ENCODE assay signal across 8 cellular contexts in genomic region chr15:67520976-67521769, GRCh38. TPM values are rescaled to one million over a fixed set of nuclear protein-coding genes. Genes with fewer than 3 reads are reported as not detected.
DNase-seq lines count a peak whose midpoint lies in the region; ATAC-seq and TF ChIP-seq lines count a peak whose summit lies in the region.

Gene C15orf61, plus strand, starts transcription at chr15:67521131. Its CDS starts 118 bp downstream, at chr15:67521249.

- TF ChIP-seq CTCF in esophagus muscularis mucosa (IDR thresholded peaks at IDR 0.05), result no peak

- H3K27me3 ChIP-seq in HUES48 (ENCODE audit: control insufficient read depth, insufficient read depth, low read length) (peaks cover 10% of the 10 kb centered on the region; the same call in 1 of the 2 replicates), esophagus muscularis mucosa (no peaks in the 10 kb centered on the region)

- ATAC-seq in GM21447 (IDR thresholded peaks at IDR 0.05; ENCODE audit: unreplicated experiment), result peak; percentile 68
- peak; percentile 85 to 86 for ATAC-seq in activated T-cell treated with anti-CD3 and anti-CD28 coated beads, Interleukin-2, amount 50 U/mL, for 4 hours

- peaks cover 25% of the 10 kb centered on the region for H3K4me1 ChIP-seq in HUES48 (ENCODE audit: control insufficient read depth, insufficient read depth, low read length)
- H3K4me1 ChIP-seq in esophagus muscularis mucosa, result peaks cover 21 to 43% (median 32%) of the 10 kb centered on the region in 4 donors

- no peaks in the 10 kb centered on the region for H3K36me3 ChIP-seq in HUES48 (ENCODE audit: control insufficient read depth, insufficient read depth, low read length)
- peaks cover 0 to 13% (median 0%) of the 10 kb centered on the region in 4 donors for H3K36me3 ChIP-seq in esophagus muscularis mucosa

- H3K27me3 Mint-ChIP-seq in activated T-cell treated with anti-CD3 and anti-CD28 coated beads, Interleukin-2, amount 50 U/mL, for 4 hours (ENCODE audit: low read depth), result no peaks in the 10 kb centered on the region

- peaks cover 29% of the 10 kb centered on the region for H3K4me1 Mint-ChIP-seq in activated T-cell treated with anti-CD3 and anti-CD28 coated beads, Interleukin-2, amount 50 U/mL, for 4 hours (ENCODE audit: low read depth)

- H3K9me3 ChIP-seq in HUES48 (ENCODE audit: control insufficient read depth, insufficient read depth, low read length), result no peaks in the 10 kb centered on the region
- no peaks in the 10 kb centered on the region for H3K9me3 ChIP-seq in esophagus muscularis mucosa

- peak within 1 kb of the TSS; percentile 71 for H3K4me3 ChIP-seq in HUES48 (ENCODE audit: low read depth, low read length)
- H3K4me3 ChIP-seq in esophagus muscularis mucosa, result peak within 1 kb of the TSS; percentile 79 to 89 (median 86)

- peak; percentile 61 for TF ChIP-seq POLR2A in esophagus muscularis mucosa (IDR thresholded peaks at IDR 0.05; ENCODE audit: low read depth)

- peaks cover 2% of the 10 kb centered on the region for H3K36me3 Mint-ChIP-seq in activated T-cell treated with anti-CD3 and anti-CD28 coated beads, Interleukin-2, amount 50 U/mL, for 4 hours (ENCODE audit: insufficient read depth)

- peak within 1 kb of the TSS; percentile 47 for H3K27ac ChIP-seq in HUES48 (ENCODE audit: low read depth, low read length)
- peak within 1 kb of the TSS; percentile 92 to 98 (median 94) for H3K27ac ChIP-seq in esophagus muscularis mucosa (replicated peaks in 1 of 4)

- intact Hi-C loops in esophagus muscularis mucosa (cut with DNase I), result no loop called here

- DNase-seq in DMS53 (lab: John Stamatoyannopoulos, UW) (peak; percentile 96), OCI-M1 (lab: John Stamatoyannopoulos, UW) (peak; percentile 89), esophagus muscularis mucosa (ENCODE audit: extremely low spot score) (peak; percentile 93), myocyte (ENCODE audit: low read depth) (peak; percentile 84)
- peak; percentile 77 for DNase-seq in activated T-cell treated with anti-CD3 and anti-CD28 coated beads, Interleukin-2, amount 50 U/mL, for 4 hours
- peak; percentile 69 to 79 for DNase-seq in stimulated activated CD8-positive, alpha-beta memory T cell treated with anti-CD3 and anti-CD28 coated beads, Interleukin-7, amount 100 ng/mL, for 4 hours (ENCODE audit: low read depth in 2 of 2)

- peak within 1 kb of the TSS; percentile 94 for H3K4me3 Mint-ChIP-seq in activated T-cell treated with anti-CD3 and anti-CD28 coated beads, Interleukin-2, amount 50 U/mL, for 4 hours

- H3K9me3 Mint-ChIP-seq in activated T-cell treated with anti-CD3 and anti-CD28 coated beads, Interleukin-2, amount 50 U/mL, for 4 hours, result no peaks in the 10 kb centered on the region

- peak within 1 kb of the TSS; percentile 74 for H3K9ac ChIP-seq in HUES48 (ENCODE audit: low read depth, low read length)

- 0% methylated on average over 8 of the region's 97 CpGs for WGBS in esophagus muscularis mucosa

- no peak for TF ChIP-seq EP300 in esophagus muscularis mucosa (IDR thresholded peaks at IDR 0.05)

RNA-seq across cellular contexts. Expression of gene C15orf61, which starts in this region (rescaled TPM):
- 1 to 10 TPM; 8.3 to 9.2 (median 8.6) TPM for total RNA-seq in activated T-cell treated with anti-CD3 and anti-CD28 coated beads, Interleukin-2, amount 50 U/mL, for 4 hours
- total RNA-seq in esophagus muscularis mucosa (1 to 10 TPM; 3.8 to 8.1 (median 5.7) TPM), myocyte (4.6 and 9.8 TPM in 2 replicates)
- polyA plus RNA-seq in myocyte (2012), result 5.1 TPM

Comparison
In these comparisons a context has a peak if more than half of its experiments do, and no peak if none do; other contexts are left out.
1. Peak in every context shown above with its lines: DNase-seq, ATAC-seq, H3K4me3 ChIP-seq and H3K27ac ChIP-seq.